ENCODE assay signal across 17 cellular contexts in the genomic region with DNA sequence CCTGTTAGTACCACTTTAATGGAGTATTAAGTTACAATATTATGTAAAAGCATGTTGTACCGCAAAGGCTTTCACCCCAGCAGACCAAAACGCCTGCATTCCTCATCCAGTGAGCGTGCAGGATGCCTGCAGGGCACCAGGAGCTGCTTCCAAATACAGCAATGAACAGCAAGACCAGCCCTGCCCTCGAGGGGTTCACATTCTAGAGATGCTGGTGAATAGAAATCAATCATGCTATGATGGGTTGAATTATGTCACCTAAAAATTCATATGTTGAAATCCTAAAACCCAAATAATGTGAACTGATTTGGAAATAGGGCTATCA.
DNase-seq lines count a peak whose midpoint lies in the region; ATAC-seq, FAIRE-seq and TF ChIP-seq lines count a peak whose summit lies in the region.
"Had no signal": no experiment of that assay in that cellular context is flagged by ENCODE, and none has a peak within 500 bp of the region (broad histone marks: within the 10 kb centered on the region; RNA-seq: fewer than 3 reads in every experiment).

No MANE protein-coding gene starts in this region.

- no peaks in the 10 kb centered on the region for H3F3A ChIP-seq in neural progenitor cell (ENCODE audit: low read depth)

- H3K4me3 Mint-ChIP-seq in neural progenitor cell (peak overlapping the region; percentile 24), type B pancreatic cell (no peak overlapping the region)
- H3K4me3 Mint-ChIP-seq: CD8-positive, alpha-beta memory T cell; GM23338 had no signal

- H3K27me3 Mint-ChIP-seq in neural progenitor cell (ENCODE audit: insufficient read depth, low read depth) (peaks cover 14% of the 10 kb centered on the region), type B pancreatic cell (no peaks in the 10 kb centered on the region)

- H3K4me3 ChIP-seq in right atrium auricular region (no peak overlapping the region), heart left ventricle (no peak overlapping the region), choroid plexus epithelial cell (ENCODE audit: low read depth, low read length) (no peak overlapping the region), neural progenitor cell (no peak overlapping the region), small intestine (ENCODE audit: low read depth in 1 of 2, low read length in 2 of 2) (no peak overlapping the region)
- H3K4me3 ChIP-seq: BLaER1, GM23338 had no signal

- no peaks in the 10 kb centered on the region for H3K4me1 ChIP-seq in right atrium auricular region
- no peaks in the 10 kb centered on the region for H3K4me1 ChIP-seq in heart left ventricle
- peaks cover 7% of the 10 kb centered on the region for H3K4me1 ChIP-seq in neural progenitor cell
- no peaks in the 10 kb centered on the region for H3K4me1 ChIP-seq in small intestine (ENCODE audit: control insufficient read depth in 2 of 2, insufficient read depth in 1 of 2, low read depth in 1 of 2, low read length in 1 of 2)

- H3K27ac ChIP-seq in right atrium auricular region (no peak overlapping the region), heart left ventricle (no peak overlapping the region), neural progenitor cell (no peak overlapping the region), small intestine (ENCODE audit: low read depth in 1 of 2, low read length in 1 of 2) (no peak overlapping the region)
- H3K27ac ChIP-seq: BLaER1 had no signal

- WGBS in heart left ventricle, 4 donors, result 58 to 70% (median 65%) methylated on average over 3 to 4 of the region's 4 CpGs
- WGBS in small intestine, 3 donors, result 61 to 68% (median 66%) methylated on average over 4 of the region's 4 CpGs

- H3K36me3 ChIP-seq in right atrium auricular region, result no peaks in the 10 kb centered on the region
- H3K36me3 ChIP-seq in heart left ventricle, result no peaks in the 10 kb centered on the region
- H3K36me3 ChIP-seq in neural progenitor cell, result no peaks in the 10 kb centered on the region
- no peaks in the 10 kb centered on the region for H3K36me3 ChIP-seq in small intestine (ENCODE audit: control insufficient read depth in 2 of 2, insufficient read depth in 2 of 2, low read length in 2 of 2)
- H3K36me3 ChIP-seq: BLaER1 had no signal

- H3K9ac ChIP-seq in neural progenitor cell, result no peak overlapping the region
- H3K9ac ChIP-seq: BLaER1 had no signal

- H3K9me3 Mint-ChIP-seq in neural progenitor cell, result peaks cover 27% of the 10 kb centered on the region
- H3K9me3 Mint-ChIP-seq in type B pancreatic cell, result peaks cover 5% of the 10 kb centered on the region

- H3K4me1 Mint-ChIP-seq in neural progenitor cell, result peaks cover 19% of the 10 kb centered on the region
- H3K4me1 Mint-ChIP-seq in type B pancreatic cell (ENCODE audit: unreplicated experiment), result no peaks in the 10 kb centered on the region
- H3K4me1 Mint-ChIP-seq: CD8-positive, alpha-beta memory T cell; GM23338 had no signal

- no peak for TF ChIP-seq CTCF in right atrium auricular region (IDR thresholded peaks at IDR 0.05)
- no peak for TF ChIP-seq CTCF in heart left ventricle (IDR thresholded peaks at IDR 0.05)
- no peak for TF ChIP-seq CTCF in choroid plexus epithelial cell (conservative IDR thresholded peaks at IDR 0.05; ENCODE audit: low read depth, low read length)
- no peak for TF ChIP-seq CTCF in neural progenitor cell (IDR thresholded peaks at IDR 0.05)
- no peak for TF ChIP-seq CTCF in type B pancreatic cell (conservative IDR thresholded peaks at IDR 0.05)

- H3K27me3 ChIP-seq in right atrium auricular region (no peaks in the 10 kb centered on the region), heart left ventricle (peaks cover 0 to 9% (median 0%) of the 10 kb centered on the region in 9 donors), neural progenitor cell (no peaks in the 10 kb centered on the region), small intestine (ENCODE audit: control insufficient read depth in 2 of 2, insufficient read depth in 2 of 2, low read length in 2 of 2) (no peaks in the 10 kb centered on the region)
- H3K27me3 ChIP-seq: BLaER1 had no signal

- no peak overlapping the region for H2AFZ ChIP-seq in neural progenitor cell (replicated peaks)
- H2AFZ ChIP-seq: GM23338 had no signal

- TF ChIP-seq POLR2A in heart left ventricle (IDR thresholded peaks at IDR 0.05), result no peak

- no peak for ATAC-seq in heart left ventricle
- ATAC-seq: GM23338 had no signal

- no peak for FAIRE-seq in small intestine (lab: Jason Lieb, UNC)
- FAIRE-seq: GM18507, HTR-8/SVneo had no signal

- intact Hi-C loops in heart left ventricle (cut with DNase I), result no loop called here

- H3K27ac Mint-ChIP-seq in neural progenitor cell, result peak overlapping the region; percentile 34
- H3K27ac Mint-ChIP-seq in type B pancreatic cell, result no peak overlapping the region
- H3K27ac Mint-ChIP-seq: CD8-positive, alpha-beta memory T cell; GM23338 had no signal

- H3K36me3 Mint-ChIP-seq in neural progenitor cell, result peaks cover 9% of the 10 kb centered on the region
- peaks cover 4% of the 10 kb centered on the region for H3K36me3 Mint-ChIP-seq in type B pancreatic cell
- H3K36me3 Mint-ChIP-seq: CD8-positive, alpha-beta memory T cell had no signal

- DNase-seq in right atrium auricular region (ENCODE audit: low spot score) (peak; percentile 16), heart left ventricle (no peak), choroid plexus epithelial cell (ENCODE audit: low read depth) (peak; percentile 5), neural progenitor cell (ENCODE audit: low spot score) (no peak), type B pancreatic cell (ENCODE audit: extremely low spot score, unreplicated experiment) (peak; percentile 37), ecto neural progenitor cell (ENCODE audit: low spot score) (no peak), COLO668 (lab: John Stamatoyannopoulos, UW; ENCODE audit: unreplicated experiment) (no peak), small intestine (no peak)
- DNase-seq: 8988T; AML-193; Calu3; CD8-positive, alpha-beta memory T cell; DMS 273 treated with DMSO at 0.1 percent for 48 hours had no signal

- H3K4me2 ChIP-seq in neural progenitor cell, result no peak overlapping the region
- H3K4me2 ChIP-seq: BLaER1, GM23338 had no signal

- peaks cover 0 to 9% of the 10 kb centered on the region in 2 donors for H3K9me3 ChIP-seq in right atrium auricular region
- H3K9me3 ChIP-seq in heart left ventricle, result peaks cover 0 to 28% (median 6%) of the 10 kb centered on the region in 12 donors
- no peaks in the 10 kb centered on the region for H3K9me3 ChIP-seq in neural progenitor cell (ENCODE audit: low read depth)
- H3K9me3 ChIP-seq in small intestine (ENCODE audit: control insufficient read depth, low read depth), result no peaks in the 10 kb centered on the region

- no peaks in the 10 kb centered on the region for H4K20me1 ChIP-seq in neural progenitor cell (ENCODE audit: low read depth)
- H4K20me1 ChIP-seq: BLaER1 had no signal

- no peaks in the 10 kb centered on the region for H3K79me2 ChIP-seq in neural progenitor cell (ENCODE audit: low read depth)

Comparison
In these comparisons a context has a peak if more than half of its experiments do, and no peak if none do; other contexts are left out.
1. DNase-seq: peak in right atrium auricular region (single experiment), choroid plexus epithelial cell (single experiment) and type B pancreatic cell (single experiment); none in heart left ventricle (0 of 5), neural progenitor cell (single experiment), ecto neural progenitor cell (single experiment), COLO668 (single experiment) and small intestine (single experiment).